ENCODE assay signal across 18 cellular contexts in the genomic region with DNA sequence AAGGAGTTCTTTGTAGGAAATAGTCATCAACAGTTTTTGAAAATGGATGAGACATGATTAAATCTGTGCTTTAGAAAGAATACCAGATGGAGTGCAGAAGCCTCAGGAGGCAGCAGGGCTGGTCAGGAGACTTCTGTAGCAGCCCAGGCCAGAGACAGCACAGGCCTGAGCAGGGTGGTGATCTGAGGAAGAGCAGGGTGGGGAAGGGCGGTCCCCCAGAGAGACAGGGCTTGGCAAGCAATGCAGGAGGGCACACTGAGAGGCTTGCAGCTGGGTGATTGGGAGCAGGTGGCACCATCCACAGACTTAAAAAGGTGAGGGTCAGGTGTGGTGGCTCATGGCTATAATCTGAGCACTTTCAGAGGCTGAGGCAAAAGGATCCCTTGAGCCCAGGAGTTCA. TPM values are rescaled to one million over a fixed set of nuclear protein-coding genes. Genes with fewer than 3 reads are reported as not detected.
"Had no signal": no experiment of that assay in that cellular context is flagged by ENCODE, and none has a peak within 500 bp of the region (broad histone marks: within the 10 kb centered on the region; RNA-seq: fewer than 3 reads in every experiment).

No MANE protein-coding gene starts in this region.

- H3K27ac Mint-ChIP-seq: activated B cell treated with CpG ODN at 0.5 μM for 24 hours; activated naive CD8-positive, alpha-beta T cell treated with anti-CD3 and anti-CD28 coated beads, Interleukin-2, amount 10 ng/mL, durations not matched to agents 7 days and 5 days; activated T-helper 1 cell treated with anti-CD3 and anti-CD28 coated beads, Interleukin-12 subunit alpha, Interleukin-12 subunit beta, Interleukin-2, Interleukin-4 antibody, amounts not matched to agents 30 ng/mL and 10 ng/mL and 1 ng/mL, durations not matched to agents 14 hours and 24 hours and 36 hours; natural killer cell treated with Interleukin-12 subunit alpha and Interleukin-12 subunit beta and Interleukin-15 and Interleukin-18, amount 100 ng/mL, for 72 hours had no signal

- H3K4me3 Mint-ChIP-seq: activated B cell treated with CpG ODN at 0.5 μM for 24 hours; activated naive CD8-positive, alpha-beta T cell treated with anti-CD3 and anti-CD28 coated beads, Interleukin-2, amount 10 ng/mL, durations not matched to agents 7 days and 5 days; activated T-helper 1 cell treated with anti-CD3 and anti-CD28 coated beads, Interleukin-12 subunit alpha, Interleukin-12 subunit beta, Interleukin-2, Interleukin-4 antibody, amounts not matched to agents 30 ng/mL and 10 ng/mL and 1 ng/mL, durations not matched to agents 14 hours and 24 hours and 36 hours; natural killer cell treated with Interleukin-12 subunit alpha and Interleukin-12 subunit beta and Interleukin-15 and Interleukin-18, amount 100 ng/mL, for 72 hours had no signal

- H3K9me3 ChIP-seq: stomach, testis, upper lobe of right lung had no signal

- DNase-seq: activated B cell treated with CpG ODN at 0.5 μM for 24 hours; activated CD4-positive, alpha-beta T cell treated with anti-CD3 and anti-CD28 coated beads for 48 hours; activated naive CD4-positive, alpha-beta T cell; activated naive CD8-positive, alpha-beta T cell treated with anti-CD3 and anti-CD28 coated beads, Interleukin-2, amount 10 ng/mL, durations not matched to agents 7 days and 5 days; activated T-cell treated with anti-CD3 and anti-CD28 coated beads for 4 hours; amygdala; erythroblast; foreskin melanocyte; glutamatergic neuron; hippocampal formation; left cardiac atrium; occipital lobe; stomach; testis; upper lobe of right lung had no signal

- ATAC-seq: left cardiac atrium; natural killer cell treated with Interleukin-12 subunit alpha and Interleukin-12 subunit beta and Interleukin-15 and Interleukin-18, amount 100 ng/mL, for 72 hours; upper lobe of right lung had no signal

- H3K27me3 Mint-ChIP-seq: activated B cell treated with CpG ODN at 0.5 μM for 24 hours; natural killer cell treated with Interleukin-12 subunit alpha and Interleukin-12 subunit beta and Interleukin-15 and Interleukin-18, amount 100 ng/mL, for 72 hours had no signal

- H3K9me3 Mint-ChIP-seq: activated B cell treated with CpG ODN at 0.5 μM for 24 hours; activated naive CD8-positive, alpha-beta T cell treated with anti-CD3 and anti-CD28 coated beads, Interleukin-2, amount 10 ng/mL, durations not matched to agents 7 days and 5 days; activated T-helper 1 cell treated with anti-CD3 and anti-CD28 coated beads, Interleukin-12 subunit alpha, Interleukin-12 subunit beta, Interleukin-2, Interleukin-4 antibody, amounts not matched to agents 30 ng/mL and 10 ng/mL and 1 ng/mL, durations not matched to agents 14 hours and 24 hours and 36 hours; natural killer cell treated with Interleukin-12 subunit alpha and Interleukin-12 subunit beta and Interleukin-15 and Interleukin-18, amount 100 ng/mL, for 72 hours had no signal

- H3K36me3 Mint-ChIP-seq: activated naive CD8-positive, alpha-beta T cell treated with anti-CD3 and anti-CD28 coated beads, Interleukin-2, amount 10 ng/mL, durations not matched to agents 7 days and 5 days; natural killer cell treated with Interleukin-12 subunit alpha and Interleukin-12 subunit beta and Interleukin-15 and Interleukin-18, amount 100 ng/mL, for 72 hours had no signal

RNA-seq across cellular contexts. Expression of gene SMKR1, which starts 4.3 kb away (rescaled TPM):
- total RNA-seq: cardiac muscle cell, left cardiac atrium, stomach, upper lobe of right lung had no signal
